In genomic region chr3:108897883-108898282, GRCh38 we compare ENCODE assay signal across 19 cellular contexts. TPM values are rescaled to one million over a fixed set of nuclear protein-coding genes. Genes with fewer than 3 reads are reported as not detected.
DNase-seq lines count a peak whose midpoint lies in the region; ATAC-seq and TF ChIP-seq lines count a peak whose summit lies in the region.
"Had no signal": no experiment of that assay in that cellular context is flagged by ENCODE, and none has a peak within 500 bp of the region (broad histone marks: within the 10 kb centered on the region; RNA-seq: fewer than 3 reads in every experiment).

No MANE protein-coding gene starts in this region.

- H3K36me3 ChIP-seq in DND-41 (ENCODE audit: insufficient read depth, low read length), result no peaks in the 10 kb centered on the region
- H3K36me3 ChIP-seq: esophagus muscularis mucosa, SJCRH30 had no signal

- no peak overlapping the region for H3K4me3 ChIP-seq in DND-41 (ENCODE audit: low read depth in 1 of 2, low read length in 2 of 2)
- H3K4me3 ChIP-seq: dorsolateral prefrontal cortex, esophagus muscularis mucosa, SJCRH30 had no signal

- H3K9ac ChIP-seq in DND-41 (ENCODE audit: low read depth, low read length), result no peak overlapping the region

- H3K9me3 ChIP-seq in DND-41 (ENCODE audit: insufficient read depth, low read length, severe bottlenecking), result no peaks in the 10 kb centered on the region
- H3K9me3 ChIP-seq: esophagus muscularis mucosa, SJCRH30 had no signal

- in situ Hi-C loops in ACHN (cut with HindIII; ENCODE audit: low pct_ligation_motif_present, low pct_unique_long_range_greater_than_20kb, low sequenced_read_pairs), result no loop called here

- no peaks in the 10 kb centered on the region for H3K4me1 Mint-ChIP-seq in progenitor cell of endocrine pancreas (ENCODE audit: low read depth)

- H3K27me3 Mint-ChIP-seq in progenitor cell of endocrine pancreas, result no peaks in the 10 kb centered on the region

- H3K27me3 ChIP-seq in DND-41 (ENCODE audit: insufficient read depth, low read length, poor library complexity), result no peaks in the 10 kb centered on the region
- H3K27me3 ChIP-seq: dorsolateral prefrontal cortex, esophagus muscularis mucosa, SJCRH30 had no signal

- no peak for TF ChIP-seq CTCF in DND-41 (IDR thresholded peaks at IDR 0.05; ENCODE audit: borderline replicate concordance, extremely low read depth, low read length, poor library complexity, severe bottlenecking)
- TF ChIP-seq CTCF in progenitor cell of endocrine pancreas (IDR thresholded peaks at IDR 0.05; ENCODE audit: unreplicated experiment), result no peak

- intact Hi-C loops in posterior vena cava (cut with DNase I), result no loop called here

- DNase-seq in DND-41, result no peak
- DNase-seq in ACHN, result no peak
- no peak for DNase-seq in posterior vena cava (ENCODE audit: low spot score)
- no peak for DNase-seq in progenitor cell of endocrine pancreas (ENCODE audit: low spot score, unreplicated experiment)
- no peak for DNase-seq in activated CD4-positive, CD25-positive, alpha-beta regulatory T cell (lab: John Stamatoyannopoulos, UW)
- DNase-seq: dorsolateral prefrontal cortex, glutamatergic neuron, immature natural killer cell, mammary epithelial cell, NCI-H187 treated with DMSO at 0.1 percent for 48 hours, NCI-H446 treated with DMSO at 0.1 percent for 48 hours, SJCRH30, T-helper 9 cell had no signal

- ATAC-seq in DND-41 (ENCODE audit: insufficient read depth, low read depth) (peak; percentile 64), GM18505 (IDR thresholded peaks at IDR 0.05; ENCODE audit: unreplicated experiment) (peak; percentile 55), GM21576 (IDR thresholded peaks at IDR 0.05; ENCODE audit: unreplicated experiment) (peak; percentile 49), HG03520 (IDR thresholded peaks at IDR 0.05; ENCODE audit: unreplicated experiment) (peak; percentile 50)

- H2AFZ ChIP-seq in DND-41 (ENCODE audit: low read depth, low read length), result no peak overlapping the region

- peaks cover 4% of the 10 kb centered on the region; the same call in 1 of the 2 replicates for H3K4me1 ChIP-seq in DND-41 (ENCODE audit: insufficient read depth, low read length)
- H3K4me1 ChIP-seq: esophagus muscularis mucosa had no signal

- no peaks in the 10 kb centered on the region for H3K9me3 Mint-ChIP-seq in progenitor cell of endocrine pancreas (ENCODE audit: low read depth)
- H3K9me3 Mint-ChIP-seq: immature natural killer cell, nephron had no signal

- no peak overlapping the region for H3K4me3 Mint-ChIP-seq in progenitor cell of endocrine pancreas (ENCODE audit: low read depth)
- H3K4me3 Mint-ChIP-seq: immature natural killer cell, nephron had no signal

- H3K4me2 ChIP-seq in DND-41 (ENCODE audit: insufficient read depth, low read length), result no peak overlapping the region

- no peak overlapping the region for H3K27ac Mint-ChIP-seq in progenitor cell of endocrine pancreas
- H3K27ac Mint-ChIP-seq: immature natural killer cell, nephron had no signal

- no peaks in the 10 kb centered on the region for H4K20me1 ChIP-seq in DND-41 (ENCODE audit: insufficient read depth, low read length)

- TF ChIP-seq POLR2A in GM18505 (IDR thresholded peaks at IDR 0.05; ENCODE audit: borderline replicate concordance, extremely low read depth, insufficient read depth, insufficient read length), result no peak

- no peak overlapping the region for H3K27ac ChIP-seq in DND-41 (ENCODE audit: low read length)
- H3K27ac ChIP-seq: dorsolateral prefrontal cortex, esophagus muscularis mucosa, SJCRH30 had no signal

- no peaks in the 10 kb centered on the region for H3K36me3 Mint-ChIP-seq in progenitor cell of endocrine pancreas (ENCODE audit: insufficient read depth)
- H3K36me3 Mint-ChIP-seq: immature natural killer cell had no signal

- no peaks in the 10 kb centered on the region for H3K79me2 ChIP-seq in DND-41 (ENCODE audit: insufficient read depth, low read length)

RNA-seq across cellular contexts. Expression of gene GUCA1C, which starts 55.8 kb away (rescaled TPM):
- total RNA-seq in posterior vena cava, result not detected
- total RNA-seq in progenitor cell of endocrine pancreas, result not detected in 2 replicates
- total RNA-seq: esophagus muscularis mucosa, HT1080, mammary epithelial cell, SJCRH30 had no signal
